In genomic region chr2:234676859-234677450, GRCh38 we compare ENCODE assay signal across 18 cellular contexts.
A peak's percentile ranks its signal among the peaks of the same experiment; 100 is the strongest.
DNase-seq lines count a peak whose midpoint lies in the region; ATAC-seq, FAIRE-seq and TF ChIP-seq lines count a peak whose summit lies in the region.
"Had no signal": no experiment of that assay in that cellular context is flagged by ENCODE, and none has a peak within 500 bp of the region (broad histone marks: within the 10 kb centered on the region; RNA-seq: fewer than 3 reads in every experiment).

No MANE protein-coding gene starts in this region.

- no peaks in the 10 kb centered on the region for H3K27me3 ChIP-seq in PC-3 (ENCODE audit: low read length)
- no peaks in the 10 kb centered on the region for H3K27me3 ChIP-seq in iPS-20b (ENCODE audit: insufficient read depth, low read length)
- no peaks in the 10 kb centered on the region for H3K27me3 ChIP-seq in stomach
- H3K27me3 ChIP-seq: heart left ventricle, pancreas had no signal

- H3K4me2 ChIP-seq in PC-3 (ENCODE audit: low read length): peak overlapping the region; percentile 39

- H3K9me2 ChIP-seq in PC-3 (replicated peaks; ENCODE audit: low read length): no peaks in the 10 kb centered on the region

- BruUV-seq in PC-3 (replicated peaks; lab: Mats Ljungman, UMichigan): no TSS peak

- no peaks in the 10 kb centered on the region for H3K9me3 ChIP-seq in PC-3 (ENCODE audit: low read length)
- peaks cover 5% of the 10 kb centered on the region; the same call in 1 of the 2 replicates for H3K9me3 ChIP-seq in iPS-20b (ENCODE audit: insufficient read depth, low read depth, low read length)
- no peaks in the 10 kb centered on the region for H3K9me3 ChIP-seq in stomach
- H3K9me3 ChIP-seq: heart left ventricle, pancreas had no signal

- no peak for ATAC-seq in PC-3
- no peak for ATAC-seq in GM18868 (IDR thresholded peaks at IDR 0.05; ENCODE audit: unreplicated experiment)
- ATAC-seq: heart left ventricle, left cardiac atrium had no signal

- no peaks in the 10 kb centered on the region for H4K20me1 ChIP-seq in PC-3 (ENCODE audit: low read length)

- intact Hi-C loops in PC-3 (cut with micrococcal nuclease): loop anchor here (10.0 kb wide), 1 partner anchor 122 kb away; no protein-coding TSS in a partner anchor
- intact Hi-C loops in stomach (cut with DNase I; ENCODE audit: low total_unique reads): loop anchor here (10.0 kb wide), 1 partner anchor 132 kb away; no protein-coding TSS in a partner anchor

- H3K4me3 ChIP-seq in PC-3 (ENCODE audit: low read length) (no peak overlapping the region), iPS-20b (ENCODE audit: low read length) (0 out of 2 replicates have a peak overlapping the region, but pooled peaks have one; percentile 9), stomach (no peak overlapping the region)
- H3K4me3 ChIP-seq: heart left ventricle, pancreas had no signal

- TF ChIP-seq EP300 in stomach (IDR thresholded peaks at IDR 0.05): no peak

- TF ChIP-seq CTCF in PC-3 (conservative IDR thresholded peaks at IDR 0.05; ENCODE audit: low read depth, low read length): no peak
- TF ChIP-seq CTCF in stomach (IDR thresholded peaks at IDR 0.05): no peak

- POLR2A ChIA-PET in PC-3 (lab: Charles Lee; ENCODE audit: unreplicated experiment): no interaction called here

- peaks cover 11% of the 10 kb centered on the region for H3F3A ChIP-seq in PC-3 (ENCODE audit: low read length, unreplicated experiment)

- H3K79me2 ChIP-seq in PC-3 (ENCODE audit: low read length): no peaks in the 10 kb centered on the region

- DNase-seq in NCI-H2107 treated with DMSO at 0.1 percent for 48 hours (lab: John Stamatoyannopoulos, UW; ENCODE audit: unreplicated experiment) (peak; percentile 56), NCI-H2107 (lab: John Stamatoyannopoulos, UW) (no peak), PC-3 (no peak), stomach (no peak), NCI-H2171 (lab: John Stamatoyannopoulos, UW) (no peak), RCC 7860 (ENCODE audit: low spot score) (no peak)
- DNase-seq: activated CD4-positive, alpha-beta T cell treated with anti-CD3 and anti-CD28 coated beads for 4 hours; activated naive CD4-positive, alpha-beta T cell treated with anti-CD3 and anti-CD28 coated beads for 36 hours; cortex of kidney; heart left ventricle; KG1; left cardiac atrium; pancreas; stimulated activated naive CD4-positive, alpha-beta T cell; T1000 had no signal

- H3K27ac ChIP-seq in PC-3 (ENCODE audit: low read length) (no peak overlapping the region), iPS-20b (ENCODE audit: low read length) (no peak overlapping the region), stomach (peak overlapping the region; percentile 2 to 71 (median 54))
- H3K27ac ChIP-seq: heart left ventricle, pancreas had no signal

- CTCF ChIA-PET in PC-3 (lab: Charles Lee): interaction anchor here (0.7 kb wide), 1 partner anchor 65 kb away, joined by 3 read pairs; no protein-coding TSS in a partner anchor

- 36 to 58% (median 44%) methylated on average over 7 of the region's 7 CpGs for WGBS in stomach, 5 donors

- H3K36me3 ChIP-seq in PC-3 (ENCODE audit: low read depth, low read length) (no peaks in the 10 kb centered on the region), iPS-20b (ENCODE audit: insufficient read depth, low read depth, low read length) (no peaks in the 10 kb centered on the region), stomach (no peaks in the 10 kb centered on the region)
- H3K36me3 ChIP-seq: heart left ventricle, pancreas had no signal

- H3K9ac ChIP-seq in PC-3 (ENCODE audit: low read length): no peak overlapping the region
- no peak overlapping the region for H3K9ac ChIP-seq in iPS-20b (ENCODE audit: low read depth, low read length)

- no peak overlapping the region for H2AFZ ChIP-seq in PC-3 (ENCODE audit: low read length)

- FAIRE-seq in RCC 7860 (lab: Jason Lieb, UNC): no peak
- FAIRE-seq: G401.6, pancreas had no signal

- peaks cover 61% of the 10 kb centered on the region for H3K4me1 ChIP-seq in PC-3 (ENCODE audit: insufficient read depth, low read length)
- H3K4me1 ChIP-seq in iPS-20b (ENCODE audit: insufficient read depth, low read length): peaks cover 25% of the 10 kb centered on the region; the same call in 1 of the 2 replicates
- peaks cover 15 to 40% (median 24%) of the 10 kb centered on the region in 4 donors for H3K4me1 ChIP-seq in stomach

- no peak for TF ChIP-seq POLR2A in stomach (IDR thresholded peaks at IDR 0.05)

Comparison
In these comparisons a context has a peak if more than half of its experiments do, and no peak if none do; other contexts are left out.
1. H3K27ac ChIP-seq: peak in stomach (5 of 5); none in PC-3 (single experiment) and iPS-20b (single experiment).